21 cellular contexts compared by ENCODE assay signal in the genomic region with DNA sequence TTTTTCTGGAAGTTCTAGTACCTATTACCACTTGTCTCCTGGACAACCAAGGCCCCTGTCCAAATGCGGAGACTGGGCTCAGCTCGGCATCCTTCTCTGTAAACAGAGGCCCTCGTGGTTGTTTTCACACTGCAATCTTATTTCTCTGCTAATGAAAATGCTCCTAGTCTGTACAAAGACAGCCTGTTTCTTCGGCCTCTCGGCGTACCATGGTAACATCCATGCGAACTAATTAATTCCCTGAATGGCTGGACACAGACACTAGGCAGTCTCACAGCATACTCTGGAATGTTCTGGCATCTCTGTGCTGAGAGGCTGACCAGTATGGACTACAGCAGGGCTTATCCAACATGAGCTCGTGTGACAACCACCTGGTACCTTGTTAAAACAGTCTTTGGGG. TPM values are rescaled to one million over a fixed set of nuclear protein-coding genes. Genes with fewer than 3 reads are reported as not detected.
DNase-seq lines count a peak whose midpoint lies in the region; ATAC-seq, FAIRE-seq and TF ChIP-seq lines count a peak whose summit lies in the region.
"Had no signal": no experiment of that assay in that cellular context is flagged by ENCODE, and none has a peak within 500 bp of the region (broad histone marks: within the 10 kb centered on the region; RNA-seq: fewer than 3 reads in every experiment).

No MANE protein-coding gene starts in this region.

- DNase-seq in G401 (ENCODE audit: low spot score): peak; percentile 41
- DNase-seq in hippocampal formation (lab: John Stamatoyannopoulos, UW): peak; percentile 47 to 88
- peak; percentile 92 for DNase-seq in pons (ENCODE audit: low spot score)
- DNase-seq in small intestine: no peak
- DNase-seq: DND-41, GDM1, IMR-90, Karpas-422, MG63, NCI-H1092 treated with DMSO at 0.1 percent for 48 hours, NCI-H2081 treated with DMSO at 0.1 percent for 48 hours, NCI-H510A treated with DMSO at 0.1 percent for 48 hours had no signal

- peaks cover 6% of the 10 kb centered on the region for H3K27me3 Mint-ChIP-seq in brain

- H3K36me3 Mint-ChIP-seq in brain: peaks cover 25% of the 10 kb centered on the region

- H3K4me1 ChIP-seq in small intestine (ENCODE audit: control insufficient read depth in 2 of 2, insufficient read depth in 1 of 2, low read depth in 1 of 2, low read length in 1 of 2): peaks cover 2% of the 10 kb centered on the region in 2 donors

- ATAC-seq in HG03457 (IDR thresholded peaks at IDR 0.05; ENCODE audit: unreplicated experiment): no peak
- ATAC-seq in GM19463 (IDR thresholded peaks at IDR 0.05; ENCODE audit: unreplicated experiment): no peak
- no peak for ATAC-seq in HG02678 (IDR thresholded peaks at IDR 0.05; ENCODE audit: unreplicated experiment)
- ATAC-seq: Panc1, Right ventricle myocardium inferior had no signal

- in situ Hi-C loops in G401 (cut with HindIII; ENCODE audit: low sequenced_read_pairs): no loop called here

- no peak overlapping the region for H3K4me3 Mint-ChIP-seq in brain

- no peaks in the 10 kb centered on the region for H3K27me3 ChIP-seq in small intestine (ENCODE audit: control insufficient read depth in 2 of 2, insufficient read depth in 2 of 2, low read length in 2 of 2)
- H3K27me3 ChIP-seq: BLaER1 treated with 17β-estradiol and CSF1 and Interleukin-3, amounts not matched to agents 10 nM and 100 nM; MG63 had no signal

- 86 to 92% (median 91%) methylated on average over 8 of the region's 8 CpGs for WGBS in small intestine, 3 donors

- no peak for TF ChIP-seq CTCF in brain (conservative IDR thresholded peaks at IDR 0.05)

- H3K27ac ChIP-seq in small intestine (ENCODE audit: low read depth in 1 of 2, low read length in 1 of 2): no peak overlapping the region
- H3K27ac ChIP-seq: BLaER1 treated with 17β-estradiol and CSF1 and Interleukin-3, amounts not matched to agents 10 nM and 100 nM had no signal

- H3K9me3 ChIP-seq in small intestine (ENCODE audit: control insufficient read depth, low read depth): no peaks in the 10 kb centered on the region
- H3K9me3 ChIP-seq: BLaER1 treated with 17β-estradiol and CSF1 and Interleukin-3, amounts not matched to agents 10 nM and 100 nM; MG63 had no signal

- H3K36me3 ChIP-seq in small intestine (ENCODE audit: control insufficient read depth in 2 of 2, insufficient read depth in 2 of 2, low read length in 2 of 2): no peaks in the 10 kb centered on the region

- H3K4me1 Mint-ChIP-seq in brain: peaks cover 48% of the 10 kb centered on the region

- peaks cover 0 to 3% (median 0%) of the 10 kb centered on the region in 5 experiments for H3K9me3 Mint-ChIP-seq in brain

- no peak overlapping the region for H3K4me3 ChIP-seq in small intestine (ENCODE audit: low read depth in 1 of 2, low read length in 2 of 2)
- H3K4me3 ChIP-seq: BLaER1 treated with 17β-estradiol and CSF1 and Interleukin-3, amounts not matched to agents 10 nM and 100 nM; MG63 had no signal

- peak overlapping the region in 4 of 5 experiments; percentile 60 to 90 (median 77) for H3K27ac Mint-ChIP-seq in brain

- FAIRE-seq in small intestine (lab: Jason Lieb, UNC): no peak
- FAIRE-seq: GM12892, H1 had no signal

RNA-seq across cellular contexts. Expression of a gene that starts 5.7 kb away (rescaled TPM):
- total RNA-seq in G401 (2014; rRNA removed; shearing (Covaris generic)): 33.8 and 35.3 TPM in 2 replicates
- 39.3 TPM for polyA plus RNA-seq in brain (ENCODE audit: insufficient read depth, low read depth, low replicate concordance)
- polyA plus RNA-seq in small intestine: 10 to 100 TPM in 1 of 3 donors, 1 to 10 TPM in 2; 2.7 to 18.2 (median 7.8) TPM

RNA-seq across cellular contexts. Expression of a gene that starts 22.2 kb away (rescaled TPM):
- 10.6 and 11.2 TPM in 2 replicates for total RNA-seq in G401 (2014; rRNA removed; shearing (Covaris generic))
- 9.6 TPM for polyA plus RNA-seq in brain (ENCODE audit: insufficient read depth, low read depth, low replicate concordance)
- 1 to 10 TPM in 2 of 3 donors, under 1 TPM in 1; 0.45 to 2.7 (median 2.1) TPM for polyA plus RNA-seq in small intestine

RNA-seq across cellular contexts. Expression of a gene that starts 51.1 kb away (rescaled TPM):
- total RNA-seq in G401 (2014; rRNA removed; shearing (Covaris generic)): 21.8 and 46.8 TPM in 2 replicates
- polyA plus RNA-seq in brain (ENCODE audit: insufficient read depth, low read depth, low replicate concordance) (65.2 TPM), small intestine (100 to 1,000 TPM in 2 of 3 donors, 10 to 100 TPM in 1; 45.5 to 125 (median 122) TPM)
